Comparison of ENCODE assay signal across 1 cellular context in genomic region chr16:68400083-68400923, GRCh38.
A peak's percentile ranks its signal among the peaks of the same experiment; 100 is the strongest.
TF ChIP-seq lines count a peak whose summit lies in the region.

No MANE protein-coding gene starts in this region.

TF ChIP-seq in HEK293, 187 proteins besides CTCF, POLR2A, EP300 and RAD21 (continued from another document):
- TF ChIP-seq, protein P1, sequence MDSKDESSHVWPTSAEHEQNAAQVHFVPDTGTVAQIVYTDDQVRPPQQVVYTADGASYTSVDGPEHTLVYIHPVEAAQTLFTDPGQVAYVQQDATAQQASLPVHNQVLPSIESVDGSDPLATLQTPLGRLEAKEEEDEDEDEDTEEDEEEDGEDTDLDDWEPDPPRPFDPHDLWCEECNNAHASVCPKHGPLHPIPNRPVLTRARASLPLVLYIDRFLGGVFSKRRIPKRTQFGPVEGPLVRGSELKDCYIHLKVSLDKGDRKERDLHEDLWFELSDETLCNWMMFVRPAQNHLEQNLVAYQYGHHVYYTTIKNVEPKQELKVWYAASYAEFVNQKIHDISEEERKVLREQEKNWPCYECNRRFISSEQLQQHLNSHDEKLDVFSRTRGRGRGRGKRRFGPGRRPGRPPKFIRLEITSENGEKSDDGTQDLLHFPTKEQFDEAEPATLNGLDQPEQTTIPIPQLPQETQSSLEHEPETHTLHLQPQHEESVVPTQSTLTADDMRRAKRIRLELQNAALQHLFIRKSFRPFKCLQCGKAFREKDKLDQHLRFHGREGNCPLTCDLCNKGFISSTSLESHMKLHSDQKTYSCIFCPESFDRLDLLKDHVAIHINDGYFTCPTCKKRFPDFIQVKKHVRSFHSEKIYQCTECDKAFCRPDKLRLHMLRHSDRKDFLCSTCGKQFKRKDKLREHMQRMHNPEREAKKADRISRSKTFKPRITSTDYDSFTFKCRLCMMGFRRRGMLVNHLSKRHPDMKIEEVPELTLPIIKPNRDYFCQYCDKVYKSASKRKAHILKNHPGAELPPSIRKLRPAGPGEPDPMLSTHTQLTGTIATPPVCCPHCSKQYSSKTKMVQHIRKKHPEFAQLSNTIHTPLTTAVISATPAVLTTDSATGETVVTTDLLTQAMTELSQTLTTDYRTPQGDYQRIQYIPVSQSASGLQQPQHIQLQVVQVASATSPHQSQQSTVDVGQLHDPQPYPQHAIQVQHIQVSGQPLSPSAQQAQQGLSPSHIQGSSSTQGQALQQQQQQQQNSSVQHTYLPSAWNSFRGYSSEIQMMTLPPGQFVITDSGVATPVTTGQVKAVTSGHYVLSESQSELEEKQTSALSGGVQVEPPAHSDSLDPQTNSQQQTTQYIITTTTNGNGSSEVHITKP (tag by site-specific recombination; IDR thresholded peaks at IDR 0.05), result peak; percentile 82
- TF ChIP-seq ZNF335 (tag by site-specific recombination; conservative IDR thresholded peaks at IDR 0.05) (no peak), ZNF677 (tag by site-specific recombination; IDR thresholded peaks at IDR 0.05) (no peak)
